8 cellular contexts compared by ENCODE assay signal in the genomic region with DNA sequence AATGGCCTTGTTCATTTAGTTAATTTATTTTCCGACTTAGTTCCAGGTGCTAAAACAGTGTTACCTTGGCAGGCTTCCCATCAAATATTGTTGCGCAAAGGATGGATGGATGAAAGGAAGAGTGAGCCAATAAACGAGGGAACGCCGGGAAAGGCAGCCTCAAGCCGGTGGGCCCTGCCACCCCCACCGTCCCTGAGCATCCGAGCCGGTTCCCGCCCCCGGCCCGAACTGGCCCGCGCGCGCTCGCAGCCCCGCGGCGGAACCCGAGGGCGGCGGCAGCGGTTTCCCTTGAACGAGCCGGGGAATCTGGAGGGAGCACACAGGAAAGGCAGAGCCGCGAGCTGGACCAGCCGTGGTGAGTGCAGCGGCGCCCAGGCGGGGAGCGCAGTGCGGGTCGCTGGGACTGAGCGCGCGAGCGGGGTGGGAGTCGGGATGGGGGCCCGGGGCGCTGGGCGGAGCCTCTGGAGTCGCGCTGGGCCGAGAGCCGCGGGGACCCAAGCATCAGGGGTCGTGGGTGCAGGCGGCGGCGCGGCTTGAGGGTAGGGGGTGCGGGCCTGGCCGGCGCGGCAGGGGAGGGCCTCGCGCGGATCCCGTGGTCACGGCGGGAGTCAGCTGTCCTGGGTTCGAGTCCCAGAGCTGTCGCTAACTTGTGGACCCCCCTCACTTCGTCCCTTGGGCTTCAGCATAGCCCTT. TPM values are rescaled to one million over a fixed set of nuclear protein-coding genes. Genes with fewer than 3 reads are reported as not detected.
DNase-seq lines count a peak whose midpoint lies in the region; ATAC-seq and TF ChIP-seq lines count a peak whose summit lies in the region.

A gene with protein sequence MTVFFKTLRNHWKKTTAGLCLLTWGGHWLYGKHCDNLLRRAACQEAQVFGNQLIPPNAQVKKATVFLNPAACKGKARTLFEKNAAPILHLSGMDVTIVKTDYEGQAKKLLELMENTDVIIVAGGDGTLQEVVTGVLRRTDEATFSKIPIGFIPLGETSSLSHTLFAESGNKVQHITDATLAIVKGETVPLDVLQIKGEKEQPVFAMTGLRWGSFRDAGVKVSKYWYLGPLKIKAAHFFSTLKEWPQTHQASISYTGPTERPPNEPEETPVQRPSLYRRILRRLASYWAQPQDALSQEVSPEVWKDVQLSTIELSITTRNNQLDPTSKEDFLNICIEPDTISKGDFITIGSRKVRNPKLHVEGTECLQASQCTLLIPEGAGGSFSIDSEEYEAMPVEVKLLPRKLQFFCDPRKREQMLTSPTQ (plus strand): TSS at position 331 of the 693 bp plus-strand sequence. CDS start 4,057 bp downstream, outside the sequence.

- peak; percentile 94 for DNase-seq in COLO829 (ENCODE audit: low spot score)
- peak; percentile 50 to 67 for DNase-seq in HL-60 (ENCODE audit: low read depth in 1 of 2, low spot score in 1 of 2)
- DNase-seq in NOMO-1 treated with dmso at 0.1 percent for 144 hours (lab: John Stamatoyannopoulos, UW; ENCODE audit: unreplicated experiment), result peak; percentile 9
- peak; percentile 36 for DNase-seq in activated CD8-positive, alpha-beta memory T cell treated with anti-CD3 and anti-CD28 coated beads, Interleukin-2, amount 50 U/mL, for 1 hour (ENCODE audit: extremely low read depth)
- peak; percentile 58 to 83 for DNase-seq in mesothelial cell of epicardium (ENCODE audit: low spot score in 2 of 2, unreplicated experiment in 2 of 2)
- DNase-seq in stimulated activated CD8-positive, alpha-beta memory T cell treated with anti-CD3 and anti-CD28 coated beads, Interleukin-15, amount 100 ng/mL, for 48 hours (ENCODE audit: low read depth in 2 of 2), result peak; percentile 66 to 68

- H3K27ac Mint-ChIP-seq in mesothelial cell of epicardium, result peak within 1 kb of the TSS; percentile 74

- peak within 1 kb of the TSS; percentile 51 for H3K27ac ChIP-seq in HL-60 (replicated peaks)

- no peaks in the 10 kb centered on the region for H3K9me3 Mint-ChIP-seq in mesothelial cell of epicardium

- H3K4me1 Mint-ChIP-seq in mesothelial cell of epicardium, result peaks cover 19% of the 10 kb centered on the region

- peak; percentile 89 for ATAC-seq in GM19467 (IDR thresholded peaks at IDR 0.05; ENCODE audit: unreplicated experiment)

- TF ChIP-seq CTCF in HL-60 (IDR thresholded peaks at IDR 0.05; ENCODE audit: insufficient read depth, low read length), result no peak
- TF ChIP-seq CTCF in mesothelial cell of epicardium (IDR thresholded peaks at IDR 0.05; ENCODE audit: unreplicated experiment), result no peak

- no peaks in the 10 kb centered on the region for H3K27me3 ChIP-seq in HL-60 (ENCODE audit: insufficient read depth, poor library complexity, severe bottlenecking)

- peak within 1 kb of the TSS; percentile 80 for H3K4me3 Mint-ChIP-seq in mesothelial cell of epicardium

- H3K27me3 Mint-ChIP-seq in mesothelial cell of epicardium (ENCODE audit: low read depth), result no peaks in the 10 kb centered on the region

- H3K36me3 Mint-ChIP-seq in mesothelial cell of epicardium, result peaks cover 5% of the 10 kb centered on the region

- in situ Hi-C loops in endometrial microvascular endothelial cells (cut with HindIII; ENCODE audit: inconsistent ontology term, low pct_unique_long_range_greater_than_20kb, low sequenced_read_pairs), result no loop called here

- peak within 1 kb of the TSS; percentile 90 for H3K4me3 ChIP-seq in HL-60 (replicated peaks; ENCODE audit: insufficient read depth, low read length)

RNA-seq across cellular contexts. Expression of the gene that starts here (rescaled TPM):
- total RNA-seq in endometrial microvascular endothelial cells (ENCODE audit: inconsistent ontology term), result 44.9 TPM
- 31.1 to 35.1 TPM (median 35.0 TPM) in 3 replicates for total RNA-seq in mesothelial cell of epicardium

Comparison
In these comparisons a context has a peak if more than half of its experiments do, and no peak if none do; other contexts are left out.
1. Peak in every context shown above with its lines: DNase-seq, ATAC-seq, H3K4me3 ChIP-seq and H3K27ac ChIP-seq.
2. DNase-seq: peak in every context shown above with its lines; median percentile 94 in COLO829; 70 in mesothelial cell of epicardium; 67 in stimulated activated CD8-positive, alpha-beta memory T cell treated with anti-CD3 and anti-CD28 coated beads, Interleukin-15, amount 100 ng/mL, for 48 hours; 58 in HL-60; 36 in activated CD8-positive, alpha-beta memory T cell treated with anti-CD3 and anti-CD28 coated beads, Interleukin-2, amount 50 U/mL, for 1 hour; 9 in NOMO-1 treated with dmso at 0.1 percent for 144 hours.